Comparison of ENCODE assay signal across 19 cellular contexts in genomic region chr3:189537135-189537534, GRCh38.
"Had no signal": no experiment of that assay in that cellular context is flagged by ENCODE, and none has a peak within 500 bp of the region (broad histone marks: within the 10 kb centered on the region; RNA-seq: fewer than 3 reads in every experiment).

No MANE protein-coding gene starts in this region.

- ATAC-seq: left cardiac atrium; lower lobe of right lung; natural killer cell treated with Interleukin-12 subunit alpha and Interleukin-12 subunit beta and Interleukin-15 and Interleukin-18, amount 100 ng/mL, for 72 hours; upper lobe of right lung had no signal

- H3K9me3 Mint-ChIP-seq: neural progenitor cell had no signal

- H3K27me3 Mint-ChIP-seq: memory B cell had no signal

- H3K4me1 Mint-ChIP-seq: memory B cell, neural progenitor cell had no signal

- H3K36me3 Mint-ChIP-seq: memory B cell; mesothelial cell of epicardium; natural killer cell treated with Interleukin-12 subunit alpha and Interleukin-12 subunit beta and Interleukin-15 and Interleukin-18, amount 100 ng/mL, for 72 hours; neural progenitor cell had no signal

- H3K27ac Mint-ChIP-seq: memory B cell; mesothelial cell of epicardium; natural killer cell treated with Interleukin-12 subunit alpha and Interleukin-12 subunit beta and Interleukin-15 and Interleukin-18, amount 100 ng/mL, for 72 hours; neural progenitor cell had no signal

- DNase-seq: dorsolateral prefrontal cortex; effector CD8-positive, alpha-beta T cell; foreskin melanocyte; head of caudate nucleus; kidney; left cardiac atrium; left ventricle myocardium inferior; lower lobe of right lung; nucleus accumbens; ovary; small intestine; stimulated activated CD4-positive, alpha-beta T cell treated with anti-CD3 and anti-CD28 coated beads, Interleukin-12 subunit alpha, Interleukin-12 subunit beta, amount 100 ng/mL, for 4 hours; stimulated activated naive CD4-positive, alpha-beta T cell treated with Interleukin-2 at 50 U/mL for 16 hours; testis; upper lobe of right lung had no signal

- H3K4me3 Mint-ChIP-seq: memory B cell; mesothelial cell of epicardium; natural killer cell treated with Interleukin-12 subunit alpha and Interleukin-12 subunit beta and Interleukin-15 and Interleukin-18, amount 100 ng/mL, for 72 hours; neural progenitor cell had no signal
